Comparison of ENCODE assay signal across 13 cellular contexts in the genomic region with DNA sequence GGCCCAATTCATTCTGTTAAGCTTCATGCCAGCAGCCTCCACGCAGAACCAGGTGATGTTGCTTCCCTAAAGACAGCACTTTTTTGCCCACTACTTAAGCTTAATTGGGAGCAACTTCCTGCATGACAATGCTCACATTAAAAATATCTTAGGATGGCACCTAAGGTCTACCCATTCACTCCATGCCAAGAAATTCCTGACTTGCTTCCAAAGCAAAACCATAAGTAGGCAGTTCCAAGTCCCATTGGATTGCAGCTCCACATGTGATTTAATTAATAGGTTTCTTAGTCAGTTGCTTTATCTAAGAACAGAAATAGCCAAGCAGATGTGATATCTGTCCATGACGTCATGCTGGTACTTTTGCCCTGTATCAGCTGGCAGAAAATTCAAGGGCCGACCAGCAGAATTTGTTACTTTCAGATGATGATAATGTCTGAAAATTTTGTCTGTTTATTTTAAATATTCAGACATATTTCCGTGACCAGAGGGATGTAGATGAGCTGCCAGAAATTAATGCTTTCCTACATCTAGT.
"Had no signal": no experiment of that assay in that cellular context is flagged by ENCODE, and none has a peak within 500 bp of the region (broad histone marks: within the 10 kb centered on the region; RNA-seq: fewer than 3 reads in every experiment).

No MANE protein-coding gene starts in this region.

- DNase-seq: activated CD4-positive, alpha-beta T cell treated with anti-CD3 and anti-CD28 coated beads, Interleukin-2, amount 10 ng/mL, durations not matched to agents 7 days and 5 days; activated CD8-positive, alpha-beta T cell treated with anti-CD3 and anti-CD28 coated beads, Interleukin-2, amount 10 ng/mL, durations not matched to agents 7 days and 5 days; activated naive CD4-positive, alpha-beta T cell treated with Interleukin-2 at 50 U/mL for 16 hours; activated naive CD8-positive, alpha-beta T cell treated with anti-CD3 and anti-CD28 coated beads, Interleukin-2, amount 10 ng/mL, durations not matched to agents 7 days and 5 days; activated T-cell treated with anti-CD3 and anti-CD28 coated beads, Interleukin-2, amount 50 U/mL, for 24 hours; body of pancreas; central memory CD4-positive, alpha-beta T cell; foreskin keratinocyte; hippocampal formation; left colon; stimulated activated CD4-positive, alpha-beta T cell treated with anti-CD3 and anti-CD28 coated beads, Interleukin-2, amount 100 ng/mL, for 24 hours; stimulated activated naive CD4-positive, alpha-beta T cell treated with Interleukin-2 at 50 U/mL for 16 hours; thyroid gland had no signal

- ATAC-seq: activated CD8-positive, alpha-beta T cell treated with anti-CD3 and anti-CD28 coated beads, Interleukin-2, amount 10 ng/mL, durations not matched to agents 7 days and 5 days; body of pancreas; foreskin keratinocyte; left colon had no signal
